8 cellular contexts compared by ENCODE assay signal in the genomic region with DNA sequence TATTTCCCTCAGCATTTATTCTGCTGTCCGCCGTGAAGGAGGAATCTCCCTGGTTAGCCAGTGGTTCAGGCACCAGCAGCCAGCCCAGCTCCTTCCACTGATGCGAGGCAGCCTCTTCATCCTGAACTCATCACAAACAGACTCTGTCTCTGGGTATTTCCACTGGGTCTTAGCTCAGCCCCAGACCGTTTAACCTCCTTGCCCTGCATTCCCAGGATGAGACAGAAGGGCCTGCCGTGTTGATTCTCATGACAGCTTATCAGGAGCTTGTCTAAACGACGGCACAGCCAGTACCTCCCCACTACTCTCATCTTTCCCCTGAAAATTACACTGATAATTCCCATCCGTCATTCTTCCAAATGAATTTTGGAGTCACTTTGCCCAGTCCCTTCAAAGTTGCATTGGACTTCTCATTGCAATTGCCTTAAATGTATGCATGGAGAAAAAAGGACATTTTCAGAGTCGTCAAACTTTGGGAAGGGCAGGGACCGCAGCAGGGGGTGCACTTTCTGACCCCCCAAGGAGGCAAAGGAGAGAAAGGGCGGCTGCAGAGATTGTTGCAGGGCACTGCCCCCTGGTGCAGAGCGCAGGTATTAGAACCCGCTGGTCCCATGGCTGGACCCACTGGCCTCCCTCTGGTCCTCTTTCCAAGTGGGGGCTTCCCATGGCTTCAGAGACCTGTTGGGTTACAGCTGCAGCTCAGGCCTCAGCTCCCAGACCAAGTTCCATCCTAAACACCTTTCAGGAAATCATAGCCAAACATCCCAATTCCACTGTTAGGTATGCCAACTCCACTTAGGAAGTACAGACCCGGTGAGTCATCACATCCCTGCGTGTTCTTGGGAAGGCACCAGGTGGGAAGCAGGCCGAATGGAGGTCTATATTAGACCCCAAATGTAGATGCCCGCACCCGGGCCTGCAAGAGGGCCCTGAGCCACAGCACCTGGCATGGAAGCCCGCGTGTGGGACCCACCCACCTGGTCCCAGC. TPM values are rescaled to one million over a fixed set of nuclear protein-coding genes. Genes with fewer than 3 reads are reported as not detected.
DNase-seq lines count a peak whose midpoint lies in the region; ATAC-seq and TF ChIP-seq lines count a peak whose summit lies in the region.
"Had no signal": no experiment of that assay in that cellular context is flagged by ENCODE, and none has a peak within 500 bp of the region (broad histone marks: within the 10 kb centered on the region; RNA-seq: fewer than 3 reads in every experiment).

No MANE protein-coding gene starts in this region.

- no peak for TF ChIP-seq EP300 in neural cell (conservative IDR thresholded peaks at IDR 0.05; ENCODE audit: poor library complexity, severe bottlenecking)

- no peak overlapping the region for H3K4me3 Mint-ChIP-seq in naive thymus-derived CD4-positive, alpha-beta T cell
- no peak overlapping the region for H3K4me3 Mint-ChIP-seq in CD4-positive, alpha-beta memory T cell

- POLR2A ChIA-PET in naive thymus-derived CD4-positive, alpha-beta T cell (lab: Charles Lee), result no interaction called here
- POLR2A ChIA-PET in CD4-positive, alpha-beta memory T cell (lab: Charles Lee; ENCODE audit: partially characterized antibody), result no interaction called here

- H3K4me3 ChIP-seq in Karpas-422 (ENCODE audit: low read length) (no peak overlapping the region), mammary epithelial cell (replicated peaks in 1 of 3; ENCODE audit: insufficient read depth in 1 of 3, low read depth in 2 of 3, low read length in 3 of 3) (no peak overlapping the region), neural cell (ENCODE audit: low read length) (peak overlapping the region; percentile 21)
- H3K4me3 ChIP-seq in naive thymus-derived CD4-positive, alpha-beta T cell (ENCODE audit: low read length), result no peak overlapping the region
- H3K4me3 ChIP-seq in CD4-positive, alpha-beta memory T cell (ENCODE audit: low read length in 2 of 2), result no peak overlapping the region

- peaks cover 0 to 31% (median 6%) of the 10 kb centered on the region in 5 donors for H3K27me3 Mint-ChIP-seq in naive thymus-derived CD4-positive, alpha-beta T cell
- peaks cover 3 to 10% of the 10 kb centered on the region in 2 donors for H3K27me3 Mint-ChIP-seq in CD4-positive, alpha-beta memory T cell

- H3K4me1 ChIP-seq in Karpas-422 (ENCODE audit: low read length) (peaks cover 6% of the 10 kb centered on the region), mammary epithelial cell (ENCODE audit: insufficient read depth, low read length) (peaks cover 24% of the 10 kb centered on the region)
- peaks cover 0 to 9% of the 10 kb centered on the region in 2 donors for H3K4me1 ChIP-seq in naive thymus-derived CD4-positive, alpha-beta T cell (ENCODE audit: control insufficient read depth in 2 of 2, insufficient read depth in 2 of 2, low read length in 2 of 2)
- H3K4me1 ChIP-seq in CD4-positive, alpha-beta memory T cell (ENCODE audit: insufficient read depth, low read length), result peaks cover 17% of the 10 kb centered on the region

- dilution Hi-C loops in mammary epithelial cell (cut with HindIII; ENCODE audit: low sequenced_read_pairs), result no loop called here

- H3F3A ChIP-seq in neural cell (ENCODE audit: insufficient read depth, low read length, poor library complexity, severe bottlenecking), result no peaks in the 10 kb centered on the region

- TF ChIP-seq RAD21 in neural cell (conservative IDR thresholded peaks at IDR 0.05), result peak; percentile 24

- 51% methylated on average over 18 of the region's 20 CpGs for WGBS in mammary epithelial cell (ENCODE audit: low coverage, missing lambda C conversion rate)

- DNase-seq in Daoy (ENCODE audit: low read depth), result peak; percentile 45
- DNase-seq in Karpas-422, result peak; percentile 63
- DNase-seq in mammary epithelial cell, result no peak
- no peak for DNase-seq in naive thymus-derived CD4-positive, alpha-beta T cell
- DNase-seq in NCI-H1694 treated with DMSO at 0.1 percent for 48 hours (lab: John Stamatoyannopoulos, UW), result no peak
- DNase-seq in CD4-positive, alpha-beta memory T cell, result no peak
- DNase-seq: naive B cell had no signal

- H3K9me3 Mint-ChIP-seq in naive thymus-derived CD4-positive, alpha-beta T cell, result no peaks in the 10 kb centered on the region
- H3K9me3 Mint-ChIP-seq in CD4-positive, alpha-beta memory T cell, result peaks cover 0 to 1% (median 0%) of the 10 kb centered on the region in 8 donors
- H3K9me3 Mint-ChIP-seq: naive B cell had no signal

- ATAC-seq in naive thymus-derived CD4-positive, alpha-beta T cell, result no peak

- intact Hi-C loops in mammary epithelial cell (cut with micrococcal nuclease), result loop anchor here (1.0 kb wide), 3 partner anchors 50 to 162 kb away; no protein-coding TSS in a partner anchor
- intact Hi-C loops in naive thymus-derived CD4-positive, alpha-beta T cell (cut with micrococcal nuclease), result loop anchor here in 1 of 2 donors (1.0 kb wide), 1 partner anchor 124 kb away; no protein-coding TSS in a partner anchor
- intact Hi-C loops in CD4-positive, alpha-beta memory T cell (cut with micrococcal nuclease), result loop anchor here (1.0 kb wide), 1 partner anchor 124 kb away; no protein-coding TSS in a partner anchor

- H4K20me1 ChIP-seq in Karpas-422 (ENCODE audit: insufficient read depth, low read depth, low read length) (no peaks in the 10 kb centered on the region), mammary epithelial cell (ENCODE audit: insufficient read depth, low read length) (no peaks in the 10 kb centered on the region), neural cell (ENCODE audit: insufficient read depth) (no peaks in the 10 kb centered on the region)

- H2AFZ ChIP-seq in Karpas-422 (ENCODE audit: low read length) (no peak overlapping the region), mammary epithelial cell (ENCODE audit: low read depth, low read length) (no peak overlapping the region), neural cell (ENCODE audit: low read depth, low read length) (no peak overlapping the region)

- TF ChIP-seq CTCF in mammary epithelial cell (conservative IDR thresholded peaks at IDR 0.05 in 1 of 2, IDR thresholded peaks at IDR 0.05 in 1 of 2; ENCODE audit: extremely low read depth in 1 of 2, insufficient read depth in 1 of 2, low read depth in 1 of 2, low read length in 2 of 2), result peak; percentile 63 to 81
- TF ChIP-seq CTCF in neural cell (IDR thresholded peaks at IDR 0.05; ENCODE audit: poor library complexity, severe bottlenecking), result peak; percentile 51

- H3K4me1 Mint-ChIP-seq in naive thymus-derived CD4-positive, alpha-beta T cell, result peaks cover 0 to 18% (median 15%) of the 10 kb centered on the region in 7 donors
- H3K4me1 Mint-ChIP-seq in CD4-positive, alpha-beta memory T cell, result peaks cover 5 to 20% (median 12%) of the 10 kb centered on the region in 4 donors

- H3K36me3 ChIP-seq in Karpas-422 (ENCODE audit: insufficient read depth, low read length) (no peaks in the 10 kb centered on the region), mammary epithelial cell (ENCODE audit: insufficient read depth, low read length) (no peaks in the 10 kb centered on the region), neural cell (ENCODE audit: insufficient read depth, low read length) (no peaks in the 10 kb centered on the region)
- H3K36me3 ChIP-seq in naive thymus-derived CD4-positive, alpha-beta T cell (ENCODE audit: control insufficient read depth in 2 of 3, insufficient read depth in 3 of 3, low read length in 3 of 3), result no peaks in the 10 kb centered on the region
- no peaks in the 10 kb centered on the region for H3K36me3 ChIP-seq in CD4-positive, alpha-beta memory T cell (ENCODE audit: insufficient read depth, low read length)

- H3K79me2 ChIP-seq in Karpas-422 (ENCODE audit: low read length) (no peaks in the 10 kb centered on the region; the same call in 1 of the 2 replicates), mammary epithelial cell (ENCODE audit: insufficient read depth, low read length) (no peaks in the 10 kb centered on the region), neural cell (replicated peaks; ENCODE audit: insufficient read depth, low read length) (no peaks in the 10 kb centered on the region)

- CTCF ChIA-PET in mammary epithelial cell (lab: Charles Lee; ENCODE audit: low non-redundant PET), result interaction anchor here (0.7 kb wide), 1 partner anchor 37 kb away, joined by 4 read pairs; no protein-coding TSS in a partner anchor
- CTCF ChIA-PET in naive thymus-derived CD4-positive, alpha-beta T cell (lab: Charles Lee), result interaction anchor here (0.9 to 2.3 kb wide), 4 partner anchors 17 to 162 kb away, joined by 3 to 10 read pairs (median 4); no protein-coding TSS in a partner anchor
- CTCF ChIA-PET in CD4-positive, alpha-beta memory T cell (lab: Charles Lee; ENCODE audit: partially characterized antibody), result interaction anchor here (0.7 to 2.2 kb wide), 11 partner anchors 13 to 127 kb away, joined by 3 to 9 read pairs (median 3); no protein-coding TSS in a partner anchor

- H3K27ac ChIP-seq in Karpas-422 (ENCODE audit: low read length) (no peak overlapping the region), mammary epithelial cell (ENCODE audit: insufficient read depth, low read depth, low read length) (no peak overlapping the region), neural cell (ENCODE audit: low read length) (peak overlapping the region; percentile 18)
- no peak overlapping the region for H3K27ac ChIP-seq in naive thymus-derived CD4-positive, alpha-beta T cell (ENCODE audit: low read depth, low read length)
- H3K27ac ChIP-seq in CD4-positive, alpha-beta memory T cell (ENCODE audit: low read depth, low read length), result no peak overlapping the region

- in situ Hi-C loops in mammary epithelial cell (cut with MboI; ENCODE audit: low sequenced_read_pairs in 2 of 2), result no loop called here

- H3K9me3 ChIP-seq in Karpas-422 (ENCODE audit: low read length), result no peaks in the 10 kb centered on the region
- H3K9me3 ChIP-seq in mammary epithelial cell (replicated peaks; ENCODE audit: insufficient read depth, low read length), result no peaks in the 10 kb centered on the region
- no peaks in the 10 kb centered on the region for H3K9me3 ChIP-seq in neural cell (ENCODE audit: low read length)
- no peaks in the 10 kb centered on the region for H3K9me3 ChIP-seq in naive thymus-derived CD4-positive, alpha-beta T cell (ENCODE audit: control insufficient read depth in 2 of 3, low read length in 3 of 3)
- H3K9me3 ChIP-seq in CD4-positive, alpha-beta memory T cell (ENCODE audit: control insufficient read depth in 1 of 2, low read length in 2 of 2), result no peaks in the 10 kb centered on the region

- H3K27ac Mint-ChIP-seq in naive thymus-derived CD4-positive, alpha-beta T cell, result no peak overlapping the region
- H3K27ac Mint-ChIP-seq in CD4-positive, alpha-beta memory T cell, result no peak overlapping the region
- H3K27ac Mint-ChIP-seq: naive B cell had no signal

- H3K9ac ChIP-seq in Karpas-422 (ENCODE audit: low read length), result no peak overlapping the region
- H3K9ac ChIP-seq in mammary epithelial cell (ENCODE audit: insufficient read depth, low read length), result no peak overlapping the region
- peak overlapping the region; percentile 18 for H3K9ac ChIP-seq in neural cell (ENCODE audit: low read length)

- H3K4me2 ChIP-seq in Karpas-422 (ENCODE audit: low read depth, low read length, poor library complexity, severe bottlenecking), result no peak overlapping the region
- H3K4me2 ChIP-seq in mammary epithelial cell (ENCODE audit: insufficient read depth, low read depth, low read length), result no peak overlapping the region
- no peak overlapping the region for H3K4me2 ChIP-seq in neural cell (ENCODE audit: low read length)

- BruUV-seq in mammary epithelial cell (replicated peaks; lab: Mats Ljungman, UMichigan), result no TSS peak

- H3K9me2 ChIP-seq in Karpas-422 (replicated peaks; ENCODE audit: insufficient read depth, low read length) (no peaks in the 10 kb centered on the region), neural cell (ENCODE audit: insufficient read depth, low read length) (no peaks in the 10 kb centered on the region)

- no peaks in the 10 kb centered on the region for H3K36me3 Mint-ChIP-seq in naive thymus-derived CD4-positive, alpha-beta T cell
- no peaks in the 10 kb centered on the region for H3K36me3 Mint-ChIP-seq in CD4-positive, alpha-beta memory T cell
- H3K36me3 Mint-ChIP-seq: naive B cell had no signal

- H3K27me3 ChIP-seq in Karpas-422 (ENCODE audit: low read length) (no peaks in the 10 kb centered on the region), mammary epithelial cell (ENCODE audit: insufficient read depth, low read length) (peaks cover 3% of the 10 kb centered on the region), neural cell (ENCODE audit: insufficient read depth, low read depth, low read length) (peaks cover 8% of the 10 kb centered on the region)
- no peaks in the 10 kb centered on the region for H3K27me3 ChIP-seq in naive thymus-derived CD4-positive, alpha-beta T cell (ENCODE audit: control insufficient read depth in 2 of 2, insufficient read depth in 2 of 2, low read length in 2 of 2)
- H3K27me3 ChIP-seq in CD4-positive, alpha-beta memory T cell (ENCODE audit: insufficient read depth, low read length), result no peaks in the 10 kb centered on the region

RNA-seq across cellular contexts. Expression of gene MEGF6, which starts 3.7 kb away (rescaled TPM):
- 2.5 and 5.1 TPM in 2 replicates for total RNA-seq in Daoy (2014; rRNA removed; shearing (Covaris generic))
- not detected in 2 replicates for total RNA-seq in Karpas-422 (2014; rRNA removed; shearing (Covaris generic); ENCODE audit: low replicate concordance)
- total RNA-seq in mammary epithelial cell, result 10 to 100 TPM in 1 of 2 donors, under 1 TPM in 1; 0.82 to 29.2 TPM
- polyA plus RNA-seq in mammary epithelial cell, result 0.71 TPM
- polyA minus RNA-seq in mammary epithelial cell, result not detected
- 6.0 and 17.6 TPM in 2 replicates for polyA plus RNA-seq in neural cell
- polyA minus RNA-seq in neural cell, result 3.1 and 4.1 TPM in 2 replicates
- 100 to 1,000 TPM in 2 of 5 experiments, 10 to 100 TPM in 3; 14.6 to 209 (median 81.3) TPM for total RNA-seq in naive thymus-derived CD4-positive, alpha-beta T cell
- polyA plus RNA-seq in naive thymus-derived CD4-positive, alpha-beta T cell, result 10 to 100 TPM in 1 of 2 donors, 1 to 10 TPM in 1; 1.9 to 10.1 TPM
- 100 to 1,000 TPM; 167 to 168 TPM for total RNA-seq in CD4-positive, alpha-beta memory T cell
- polyA plus RNA-seq in CD4-positive, alpha-beta memory T cell, result 1 to 10 TPM; 2.4 to 7.1 TPM

RNA-seq across cellular contexts. Expression of gene TPRG1L, which starts 9.8 kb away (rescaled TPM):
- 7.0 and 8.5 TPM in 2 replicates for total RNA-seq in Daoy (2014; rRNA removed; shearing (Covaris generic))
- total RNA-seq in Karpas-422 (2014; rRNA removed; shearing (Covaris generic); ENCODE audit: low replicate concordance), result 10.2 and 14.4 TPM in 2 replicates
- 10 to 100 TPM; 44.2 to 48.6 TPM for total RNA-seq in mammary epithelial cell
- polyA plus RNA-seq in mammary epithelial cell, result 57.0 TPM
- polyA minus RNA-seq in mammary epithelial cell, result 57.2 TPM
- 16.8 and 22.4 TPM in 2 replicates for polyA plus RNA-seq in neural cell
- polyA minus RNA-seq in neural cell, result 23.0 and 24.6 TPM in 2 replicates
- 10 to 100 TPM; 15.6 to 61.4 (median 37.8) TPM for total RNA-seq in naive thymus-derived CD4-positive, alpha-beta T cell
- polyA plus RNA-seq in naive thymus-derived CD4-positive, alpha-beta T cell, result 10 to 100 TPM; 44.0 to 47.9 TPM
- 10 to 100 TPM; 57.9 to 59.5 TPM for total RNA-seq in CD4-positive, alpha-beta memory T cell
- 10 to 100 TPM; 41.4 to 46.4 TPM for polyA plus RNA-seq in CD4-positive, alpha-beta memory T cell

RNA-seq across cellular contexts. Expression of gene WRAP73, which starts 34.9 kb away (rescaled TPM):
- 17.4 and 33.9 TPM in 2 replicates for total RNA-seq in Daoy (2014; rRNA removed; shearing (Covaris generic))
- 37.2 and 46.7 TPM in 2 replicates for total RNA-seq in Karpas-422 (2014; rRNA removed; shearing (Covaris generic); ENCODE audit: low replicate concordance)
- total RNA-seq in mammary epithelial cell, result 10 to 100 TPM in 1 of 2 donors, 1 to 10 TPM in 1; 8.3 to 26.6 TPM
- polyA plus RNA-seq in mammary epithelial cell (22.0 TPM), neural cell (32.9 and 50.7 TPM in 2 replicates)
- polyA minus RNA-seq in mammary epithelial cell (23.6 TPM), neural cell (22.1 and 28.7 TPM in 2 replicates)
- 10 to 100 TPM; 28.1 to 42.0 (median 36.3) TPM for total RNA-seq in naive thymus-derived CD4-positive, alpha-beta T cell
- polyA plus RNA-seq in naive thymus-derived CD4-positive, alpha-beta T cell, result 10 to 100 TPM; 25.5 to 37.4 TPM
- total RNA-seq in CD4-positive, alpha-beta memory T cell, result 10 to 100 TPM; 39.0 to 40.7 TPM
- 10 to 100 TPM; 24.4 to 30.1 TPM for polyA plus RNA-seq in CD4-positive, alpha-beta memory T cell

RNA-seq across cellular contexts. Expression of gene TP73, which starts 37.3 kb away (rescaled TPM):
- total RNA-seq in Daoy (2014; rRNA removed; shearing (Covaris generic)), result 0.89 and 2.5 TPM in 2 replicates
- 0.52 and 0.94 TPM in 2 replicates for total RNA-seq in Karpas-422 (2014; rRNA removed; shearing (Covaris generic); ENCODE audit: low replicate concordance)
- 1 to 10 TPM; 2.5 to 6.9 TPM for total RNA-seq in mammary epithelial cell
- polyA plus RNA-seq in mammary epithelial cell, result 2.5 TPM
- polyA minus RNA-seq in mammary epithelial cell, result 2.6 TPM
- not detected in 2 replicates for polyA plus RNA-seq in neural cell
- not detected in 2 replicates for polyA minus RNA-seq in neural cell
- 1 to 10 TPM in 1 of 5 experiments, under 1 TPM in 2, not detected in 2; 0.15 to 2.4 (median 0.45) TPM for total RNA-seq in naive thymus-derived CD4-positive, alpha-beta T cell
- under 1 TPM; 0.03 to 0.15 TPM for polyA plus RNA-seq in naive thymus-derived CD4-positive, alpha-beta T cell
- under 1 TPM in 1 of 2 experiments, not detected in 1; 0.17 TPM for total RNA-seq in CD4-positive, alpha-beta memory T cell
- under 1 TPM in 1 of 2 donors, not detected in 1; 0.15 TPM for polyA plus RNA-seq in CD4-positive, alpha-beta memory T cell

Comparison
In these comparisons a context has a peak if more than half of its experiments do, and no peak if none do; other contexts are left out.
1. DNase-seq: peak in Daoy (single experiment) and Karpas-422 (single experiment); none in mammary epithelial cell (single experiment), naive thymus-derived CD4-positive, alpha-beta T cell (0 of 9), NCI-H1694 treated with DMSO at 0.1 percent for 48 hours (single experiment) and CD4-positive, alpha-beta memory T cell (0 of 5).